29 cellular contexts compared by ENCODE assay signal in the genomic region with DNA sequence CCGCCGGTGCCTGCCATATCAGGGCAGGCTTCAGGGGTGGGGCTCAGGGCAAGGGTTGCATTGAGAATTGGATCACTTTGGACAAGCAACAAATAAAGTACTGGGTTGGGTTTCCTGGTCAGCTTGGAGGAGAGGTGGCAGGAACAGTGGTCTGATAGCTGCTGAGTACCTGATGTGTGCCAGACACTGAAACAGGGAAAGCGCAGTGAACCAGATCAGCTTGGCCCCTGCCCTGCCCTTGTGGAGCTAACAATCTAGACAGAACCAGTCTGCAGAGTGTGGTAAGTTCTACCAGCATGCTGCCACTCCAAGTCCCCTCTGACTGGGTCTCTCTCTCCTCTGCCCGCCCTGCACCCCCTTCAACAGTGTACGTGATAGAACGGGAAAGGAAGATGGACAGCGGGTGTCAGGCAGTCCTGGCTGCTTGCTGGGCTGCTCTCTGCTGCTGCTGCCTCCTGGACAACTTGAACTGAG. TPM values are rescaled to one million over a fixed set of nuclear protein-coding genes. Genes with fewer than 3 reads are reported as not detected.
A peak's percentile ranks its signal among the peaks of the same experiment; 100 is the strongest.
DNase-seq lines count a peak whose midpoint lies in the region; ATAC-seq and TF ChIP-seq lines count a peak whose summit lies in the region.
"Had no signal": no experiment of that assay in that cellular context is flagged by ENCODE, and none has a peak within 500 bp of the region (broad histone marks: within the 10 kb centered on the region; RNA-seq: fewer than 3 reads in every experiment).

No MANE protein-coding gene starts in this region.

- TF ChIP-seq CTCF in endodermal cell (conservative IDR thresholded peaks at IDR 0.05) (no peak), right atrium auricular region (IDR thresholded peaks at IDR 0.05) (no peak), upper lobe of left lung (IDR thresholded peaks at IDR 0.05) (no peak)

- no peak for TF ChIP-seq EP300 in upper lobe of left lung (IDR thresholded peaks at IDR 0.05)

- H3K4me2 ChIP-seq in neuronal stem cell (ENCODE audit: insufficient read depth, low read length, poor library complexity, severe bottlenecking), result no peak overlapping the region
- H3K4me2 ChIP-seq: BLaER1, PC-9 had no signal

- no peak overlapping the region for H3K4me3 Mint-ChIP-seq in endodermal cell
- no peak overlapping the region for H3K4me3 Mint-ChIP-seq in activated CD4-positive, alpha-beta memory T cell treated with anti-CD3 and anti-CD28 coated beads, Interleukin-2, amount 10 ng/mL, durations not matched to agents 7 days and 5 days
- H3K4me3 Mint-ChIP-seq: activated naive CD4-positive, alpha-beta T cell treated with anti-CD3 and anti-CD28 coated beads for 36 hours; H9; naive thymus-derived CD8-positive, alpha-beta T cell; T-helper 2 cell treated with Interferon-gamma antibody and Interleukin-4, amounts not matched to agents 5 μg/mL and 100 μg/mL, for 36 hours had no signal

- no peak overlapping the region for H4K91ac ChIP-seq in neuronal stem cell (ENCODE audit: low read depth, low read length, poor library complexity)

- H3K27ac ChIP-seq in endodermal cell (ENCODE audit: low read depth, low read length) (no peak overlapping the region), right atrium auricular region (peak overlapping the region; percentile 69 to 73), neuronal stem cell (replicated peaks; ENCODE audit: low read length) (no peak overlapping the region), upper lobe of left lung (peak overlapping the region in 1 of 4 donors; percentile 35), substantia nigra (ENCODE audit: low read depth, low read length, poor library complexity, severe bottlenecking) (no peak overlapping the region)
- H3K27ac ChIP-seq: BLaER1, HL-60, PC-9, spleen had no signal

- no peak overlapping the region for H3K4ac ChIP-seq in neuronal stem cell (ENCODE audit: low read length)

- CTCF ChIA-PET in activated CD4-positive, alpha-beta memory T cell treated with anti-CD3 and anti-CD28 coated beads, Interleukin-2, amount 10 ng/mL, durations not matched to agents 7 days and 5 days (lab: Charles Lee), result interaction anchor here (1.0 to 2.1 kb wide), 4 partner anchors 11 to 144 kb away, joined by 3 to 6 read pairs (median 3); partner anchors contain the start of gene HBEGF

- H3K4me1 Mint-ChIP-seq in endodermal cell, result peaks cover 2% of the 10 kb centered on the region
- no peaks in the 10 kb centered on the region for H3K4me1 Mint-ChIP-seq in activated CD4-positive, alpha-beta memory T cell treated with anti-CD3 and anti-CD28 coated beads, Interleukin-2, amount 10 ng/mL, durations not matched to agents 7 days and 5 days
- H3K4me1 Mint-ChIP-seq: naive thymus-derived CD8-positive, alpha-beta T cell had no signal

- no peak overlapping the region for H3K14ac ChIP-seq in neuronal stem cell (ENCODE audit: low read length)

- no peak overlapping the region for H2AFZ ChIP-seq in neuronal stem cell (ENCODE audit: low read length)
- H2AFZ ChIP-seq: PC-9 had no signal

- no peaks in the 10 kb centered on the region for H3K9me3 ChIP-seq in endodermal cell (ENCODE audit: control insufficient read depth, low read length)
- H3K9me3 ChIP-seq in right atrium auricular region, result no peaks in the 10 kb centered on the region
- no peaks in the 10 kb centered on the region for H3K9me3 ChIP-seq in neuronal stem cell (replicated peaks in 1 of 2; ENCODE audit: control insufficient read depth in 2 of 2, insufficient read depth in 1 of 2, low read depth in 1 of 2, low read length in 2 of 2)
- H3K9me3 ChIP-seq in upper lobe of left lung, result no peaks in the 10 kb centered on the region
- no peaks in the 10 kb centered on the region for H3K9me3 ChIP-seq in HAP-1
- H3K9me3 ChIP-seq: BLaER1, spleen, tibial nerve had no signal

- no peak overlapping the region for H3K4me3 ChIP-seq in endodermal cell (ENCODE audit: low read length)
- H3K4me3 ChIP-seq in right atrium auricular region, result no peak overlapping the region
- H3K4me3 ChIP-seq in neuronal stem cell (ENCODE audit: low read length in 2 of 2), result peak overlapping the region in 1 of 2 donors; percentile 3
- H3K4me3 ChIP-seq in upper lobe of left lung, result no peak overlapping the region
- no peak overlapping the region for H3K4me3 ChIP-seq in HAP-1
- H3K4me3 ChIP-seq: BLaER1, PC-9, spleen, tibial nerve had no signal

- no peak overlapping the region for H3K9ac ChIP-seq in endodermal cell (ENCODE audit: extremely low read depth, low read length, poor library complexity, severe bottlenecking)
- H3K9ac ChIP-seq in neuronal stem cell (ENCODE audit: low read depth, low read length, poor library complexity), result peak overlapping the region; percentile 21
- H3K9ac ChIP-seq: BLaER1 had no signal

- no peaks in the 10 kb centered on the region for H3K27me3 ChIP-seq in endodermal cell (ENCODE audit: control insufficient read depth, insufficient read depth, low read length, poor library complexity, severe bottlenecking)
- no peaks in the 10 kb centered on the region for H3K27me3 ChIP-seq in right atrium auricular region
- no peaks in the 10 kb centered on the region for H3K27me3 ChIP-seq in neuronal stem cell (ENCODE audit: control insufficient read depth in 3 of 3, insufficient read depth in 3 of 3, low read depth in 1 of 3, low read length in 3 of 3)
- H3K27me3 ChIP-seq in upper lobe of left lung, result no peaks in the 10 kb centered on the region
- no peaks in the 10 kb centered on the region for H3K27me3 ChIP-seq in HAP-1 (ENCODE audit: low read depth)
- H3K27me3 ChIP-seq: BLaER1, tibial nerve had no signal

- H3K23ac ChIP-seq in neuronal stem cell (ENCODE audit: low read depth, low read length, poor library complexity), result peak overlapping the region; percentile 56

- H2BK120ac ChIP-seq in neuronal stem cell (ENCODE audit: low read depth, low read length), result no peak overlapping the region

- no peak overlapping the region for H4K8ac ChIP-seq in neuronal stem cell (ENCODE audit: low read depth, low read length)

- no peak overlapping the region for H2AK5ac ChIP-seq in neuronal stem cell (ENCODE audit: low read depth, low read length)

- peak; percentile 33 for DNase-seq in endodermal cell
- DNase-seq in right atrium auricular region (ENCODE audit: low spot score), result no peak
- DNase-seq in neuronal stem cell (ENCODE audit: low spot score), result no peak
- DNase-seq in upper lobe of left lung, result no peak
- DNase-seq in HAP-1 (ENCODE audit: low spot score in 2 of 2), result no peak
- no peak for DNase-seq in HPDE6-E6E7 (ENCODE audit: extremely low spot score)
- DNase-seq in substantia nigra (lab: John Stamatoyannopoulos, UW), result no peak
- DNase-seq in activated CD4-positive, alpha-beta memory T cell treated with anti-CD3 and anti-CD28 coated beads, Interleukin-2, amount 10 ng/mL, durations not matched to agents 7 days and 5 days, result no peak
- DNase-seq: activated CD4-positive, alpha-beta T cell treated with anti-CD3 and anti-CD28 coated beads, Interleukin-2, amount 50 U/mL, for 48 hours; activated CD4-positive, CD25-positive, alpha-beta regulatory T cell treated with anti-CD3 and anti-CD28 coated beads, Interleukin-2, amount 50 U/mL, for 72 hours; activated CD8-positive, alpha-beta memory T cell treated with anti-CD3 and anti-CD28 coated beads, Interleukin-2, amount 50 U/mL, for 4 hours; activated naive CD4-positive, alpha-beta T cell treated with anti-CD3 and anti-CD28 coated beads for 36 hours; dermis blood vessel endothelial cell; H9; hypothalamus; mesendoderm; MM.1S; naive thymus-derived CD8-positive, alpha-beta T cell; NCI-H1930; NCI-H526; occipital lobe; PC-9; SIG-M5; spleen; stimulated activated CD8-positive, alpha-beta memory T cell treated with anti-CD3 and anti-CD28 coated beads, Interleukin-4, amount 100 ng/mL, for 48 hours had no signal

- H3K27me3 Mint-ChIP-seq in endodermal cell (ENCODE audit: insufficient read depth), result no peaks in the 10 kb centered on the region
- H3K27me3 Mint-ChIP-seq in activated CD4-positive, alpha-beta memory T cell treated with anti-CD3 and anti-CD28 coated beads, Interleukin-2, amount 10 ng/mL, durations not matched to agents 7 days and 5 days, result peaks cover 5% of the 10 kb centered on the region

- peak overlapping the region; percentile 8 for H3K18ac ChIP-seq in neuronal stem cell (ENCODE audit: low read length)

- 91 to 94% methylated on average over 7 of the region's 7 CpGs for WGBS in endodermal cell (ENCODE audit: insufficient coverage in 1 of 2, insufficient read length in 1 of 2), 2 experiments
- no CpG with 5 or more reads among the region's 7 CpGs for WGBS in neuronal stem cell (ENCODE audit: extremely low coverage in 2 of 2, insufficient read length in 2 of 2, insufficient replicate concordance in 1 of 2), 2 donors
- WGBS in upper lobe of left lung, 2 donors, result 60 to 81% methylated on average over 7 of the region's 7 CpGs

- no peak for TF ChIP-seq POLR2A in upper lobe of left lung (IDR thresholded peaks at IDR 0.05)

- H3K9me3 Mint-ChIP-seq in endodermal cell, result no peaks in the 10 kb centered on the region
- H3K9me3 Mint-ChIP-seq in activated CD4-positive, alpha-beta memory T cell treated with anti-CD3 and anti-CD28 coated beads, Interleukin-2, amount 10 ng/mL, durations not matched to agents 7 days and 5 days, result no peaks in the 10 kb centered on the region
- H3K9me3 Mint-ChIP-seq: activated naive CD4-positive, alpha-beta T cell treated with anti-CD3 and anti-CD28 coated beads for 36 hours; H9; naive thymus-derived CD8-positive, alpha-beta T cell; T-helper 2 cell treated with Interferon-gamma antibody and Interleukin-4, amounts not matched to agents 5 μg/mL and 100 μg/mL, for 36 hours had no signal

- peak; percentile 6 to 16 for ATAC-seq in upper lobe of left lung (ENCODE audit: low FRiP score in 2 of 2)
- ATAC-seq: naive thymus-derived CD8-positive, alpha-beta T cell had no signal

- no peak overlapping the region for H2BK15ac ChIP-seq in neuronal stem cell (ENCODE audit: low read length)

- H3K4me1 ChIP-seq in endodermal cell (ENCODE audit: control insufficient read depth, insufficient read depth, low read length) (no peaks in the 10 kb centered on the region), right atrium auricular region (peaks cover 0 to 45% of the 10 kb centered on the region in 2 donors), neuronal stem cell (ENCODE audit: control insufficient read depth in 2 of 2, insufficient read depth in 1 of 2, low read depth in 1 of 2, low read length in 2 of 2) (peaks cover 0 to under 1% of the 10 kb centered on the region in 2 donors), upper lobe of left lung (peaks cover 0 to 14% (median 8%) of the 10 kb centered on the region in 4 donors), HAP-1 (no peaks in the 10 kb centered on the region)
- H3K4me1 ChIP-seq: BLaER1 had no signal

- peaks cover 3% of the 10 kb centered on the region for H3K79me1 ChIP-seq in neuronal stem cell (ENCODE audit: low read depth, low read length)

- no peaks in the 10 kb centered on the region for H3K36me3 Mint-ChIP-seq in endodermal cell (ENCODE audit: low read depth)
- no peaks in the 10 kb centered on the region for H3K36me3 Mint-ChIP-seq in activated CD4-positive, alpha-beta memory T cell treated with anti-CD3 and anti-CD28 coated beads, Interleukin-2, amount 10 ng/mL, durations not matched to agents 7 days and 5 days (ENCODE audit: low read depth)
- H3K36me3 Mint-ChIP-seq: naive thymus-derived CD8-positive, alpha-beta T cell had no signal

- H2BK12ac ChIP-seq in neuronal stem cell (ENCODE audit: low read length), result no peak overlapping the region

- H2BK5ac ChIP-seq in neuronal stem cell (ENCODE audit: low read length), result no peak overlapping the region

- H3K36me3 ChIP-seq in endodermal cell (ENCODE audit: control insufficient read depth, insufficient read depth, low read length) (no peaks in the 10 kb centered on the region), right atrium auricular region (no peaks in the 10 kb centered on the region), neuronal stem cell (replicated peaks in 1 of 2; ENCODE audit: control insufficient read depth in 2 of 2, insufficient read depth in 2 of 2, low read length in 2 of 2) (no peaks in the 10 kb centered on the region), upper lobe of left lung (no peaks in the 10 kb centered on the region), HAP-1 (replicated peaks) (no peaks in the 10 kb centered on the region)
- H3K36me3 ChIP-seq: BLaER1, spleen, tibial nerve had no signal

- no peak overlapping the region for H3K27ac Mint-ChIP-seq in endodermal cell
- H3K27ac Mint-ChIP-seq in activated CD4-positive, alpha-beta memory T cell treated with anti-CD3 and anti-CD28 coated beads, Interleukin-2, amount 10 ng/mL, durations not matched to agents 7 days and 5 days, result no peak overlapping the region
- H3K27ac Mint-ChIP-seq: activated naive CD4-positive, alpha-beta T cell treated with anti-CD3 and anti-CD28 coated beads for 36 hours; H9; naive thymus-derived CD8-positive, alpha-beta T cell; T-helper 2 cell treated with Interferon-gamma antibody and Interleukin-4, amounts not matched to agents 5 μg/mL and 100 μg/mL, for 36 hours had no signal

- in situ Hi-C loops in HAP-1 (cut with MboI; ENCODE audit: low sequenced_read_pairs), result no loop called here

- POLR2A ChIA-PET in activated CD4-positive, alpha-beta memory T cell treated with anti-CD3 and anti-CD28 coated beads, Interleukin-2, amount 10 ng/mL, durations not matched to agents 7 days and 5 days (lab: Charles Lee), result no interaction called here

RNA-seq across cellular contexts. Expression of gene CYSTM1, which starts 53.4 kb away (rescaled TPM):
- total RNA-seq in endodermal cell (10 to 100 TPM; 30.7 to 38.1 TPM), right atrium auricular region (100 to 1,000 TPM in 1 of 2 donors, 10 to 100 TPM in 1; 89.8 to 143 TPM), upper lobe of left lung (100 to 1,000 TPM in 1 of 6 donors, 10 to 100 TPM in 5; 24.1 to 139 (median 91.9) TPM)
- 19.4 TPM for polyA plus RNA-seq in endodermal cell (2013, experiment 1 of 2)
- polyA plus RNA-seq in endodermal cell (2013, experiment 2 of 2), result 22.2 TPM
- polyA plus RNA-seq in neuronal stem cell (2013, experiment 1 of 2), result 35.6 TPM
- polyA plus RNA-seq in neuronal stem cell (2013, experiment 2 of 2), result 35.7 TPM
- total RNA-seq in activated CD4-positive, alpha-beta memory T cell treated with anti-CD3 and anti-CD28 coated beads, Interleukin-2, amount 10 ng/mL, durations not matched to agents 7 days and 5 days, result 10 to 100 TPM; 20.1 to 22.3 TPM

Comparison
In these comparisons a context has a peak if more than half of its experiments do, and no peak if none do; other contexts are left out.
1. H3K27ac ChIP-seq: peak in right atrium auricular region (2 of 2); none in endodermal cell (single experiment), neuronal stem cell (single experiment) and substantia nigra (single experiment).